In genomic region chr5:169710675-169711074, GRCh38 we compare ENCODE assay signal across 21 cellular contexts.
"Had no signal": no experiment of that assay in that cellular context is flagged by ENCODE, and none has a peak within 500 bp of the region (broad histone marks: within the 10 kb centered on the region; RNA-seq: fewer than 3 reads in every experiment).

No MANE protein-coding gene starts in this region.

- DNase-seq: activated CD4-positive, alpha-beta T cell treated with anti-CD3 and anti-CD28 coated beads for 4 hours; activated CD8-positive, alpha-beta memory T cell treated with anti-CD3 and anti-CD28 coated beads, Interleukin-2, amount 50 U/mL, for 4 hours; activated CD8-positive, alpha-beta T cell treated with anti-CD3 and anti-CD28 coated beads, Interleukin-2, amount 10 ng/mL, durations not matched to agents 7 days and 5 days; activated gamma-delta T cell; activated T-cell treated with anti-CD3 and anti-CD28 coated beads, Interleukin-2, amount 50 U/mL, for 48 hours; amniotic stem cell; central memory CD4-positive, alpha-beta T cell; effector memory CD4-positive, alpha-beta T cell; foreskin keratinocyte; heart left ventricle; mammary epithelial cell; natural killer cell; right lobe of liver had no signal

- FAIRE-seq: islet of Langerhans had no signal

- H3K27me3 Mint-ChIP-seq: activated naive CD8-positive, alpha-beta T cell; stimulated activated naive CD8-positive, alpha-beta T cell treated with anti-CD3 and anti-CD28 coated beads, Interleukin-15, Interleukin-2, amounts not matched to agents 100 ng/mL and 50 ng/mL, for 24 hours had no signal

- H3K27ac ChIP-seq: foreskin keratinocyte, heart left ventricle, prostate gland, right lobe of liver had no signal

- H3K36me3 Mint-ChIP-seq: WTC11 had no signal

- H3K9me3 Mint-ChIP-seq: natural killer cell; stimulated activated naive CD8-positive, alpha-beta T cell treated with anti-CD3 and anti-CD28 coated beads, Interleukin-15, Interleukin-2, amounts not matched to agents 100 ng/mL and 50 ng/mL, for 24 hours; T-helper 1 cell treated with Interleukin-12 subunit alpha and Interleukin-12 subunit beta and Interleukin-4 antibody, amounts not matched to agents 30 μg/mL and 1 μg/mL, for 36 hours had no signal

- H3K27me3 ChIP-seq: foreskin keratinocyte, heart left ventricle, right lobe of liver had no signal

- H3K36me3 ChIP-seq: prostate gland, right lobe of liver had no signal

- H3K9me3 ChIP-seq: heart left ventricle, prostate gland, right lobe of liver had no signal

- ATAC-seq: activated CD8-positive, alpha-beta T cell treated with anti-CD3 and anti-CD28 coated beads, Interleukin-2, amount 10 ng/mL, durations not matched to agents 7 days and 5 days; foreskin keratinocyte; heart left ventricle; left lobe of liver; natural killer cell; right lobe of liver; SK-N-SH treated with all-trans-retinoic acid at 6 μM for 48 hours; WTC11 had no signal

- H3K4me3 ChIP-seq: heart left ventricle, prostate gland, right lobe of liver had no signal

- H3K27ac Mint-ChIP-seq: activated CD8-positive, alpha-beta T cell treated with anti-CD3 and anti-CD28 coated beads, Interleukin-2, amount 10 ng/mL, durations not matched to agents 7 days and 5 days; activated naive CD8-positive, alpha-beta T cell; stimulated activated naive CD8-positive, alpha-beta T cell treated with anti-CD3 and anti-CD28 coated beads, Interleukin-15, Interleukin-2, amounts not matched to agents 100 ng/mL and 50 ng/mL, for 24 hours; T-helper 1 cell treated with Interleukin-12 subunit alpha and Interleukin-12 subunit beta and Interleukin-4 antibody, amounts not matched to agents 30 μg/mL and 1 μg/mL, for 36 hours; WTC11 had no signal

- H3K4me1 ChIP-seq: foreskin keratinocyte, heart left ventricle, prostate gland, right lobe of liver had no signal

- H3K4me3 Mint-ChIP-seq: activated CD8-positive, alpha-beta T cell treated with anti-CD3 and anti-CD28 coated beads, Interleukin-2, amount 10 ng/mL, durations not matched to agents 7 days and 5 days; activated naive CD8-positive, alpha-beta T cell; natural killer cell; stimulated activated naive CD8-positive, alpha-beta T cell treated with anti-CD3 and anti-CD28 coated beads, Interleukin-15, Interleukin-2, amounts not matched to agents 100 ng/mL and 50 ng/mL, for 24 hours; T-helper 1 cell treated with Interleukin-12 subunit alpha and Interleukin-12 subunit beta and Interleukin-4 antibody, amounts not matched to agents 30 μg/mL and 1 μg/mL, for 36 hours; WTC11 had no signal
